9 cellular contexts compared by ENCODE assay signal in genomic region chr14:105059035-105059916, GRCh38. TPM values are rescaled to one million over a fixed set of nuclear protein-coding genes. Genes with fewer than 3 reads are reported as not detected.
A peak's percentile ranks its signal among the peaks of the same experiment; 100 is the strongest.
DNase-seq lines count a peak whose midpoint lies in the region; ATAC-seq and TF ChIP-seq lines count a peak whose summit lies in the region.
"Had no signal": no experiment of that assay in that cellular context is flagged by ENCODE, and none has a peak within 500 bp of the region (broad histone marks: within the 10 kb centered on the region; RNA-seq: fewer than 3 reads in every experiment).

No MANE protein-coding gene starts in this region.

- CTCF ChIA-PET in CD4-positive, alpha-beta memory T cell (lab: Charles Lee; ENCODE audit: partially characterized antibody) = interaction anchor here (0.6 to 12.3 kb wide), 4 partner anchors 8 to 29 kb away, joined by 3 to 163 read pairs (median 26); no protein-coding TSS in a partner anchor

- TF ChIP-seq CTCF in brain (conservative IDR thresholded peaks at IDR 0.05) (no peak), nephron (IDR thresholded peaks at IDR 0.05; ENCODE audit: unreplicated experiment in 3 of 3) (no peak)

- H3K27me3 ChIP-seq in CD4-positive, alpha-beta memory T cell (ENCODE audit: insufficient read depth, low read length) = no peaks in the 10 kb centered on the region
- H3K27me3 ChIP-seq in SJCRH30 = no peaks in the 10 kb centered on the region

- POLR2A ChIA-PET in CD4-positive, alpha-beta memory T cell (lab: Charles Lee; ENCODE audit: partially characterized antibody) = interaction anchor here (0.7 to 12.5 kb wide), 7 partner anchors 7 to 259 kb away, joined by 3 to 230 read pairs (median 9); partner anchors contain the start of genes BRF1, CDCA4, GPR132 and ZBTB42

- intact Hi-C loops in CD4-positive, alpha-beta memory T cell (cut with micrococcal nuclease) = no loop called here

- DNase-seq in CD4-positive, alpha-beta memory T cell = peak; percentile 67 to 91 (median 75)
- DNase-seq in SJCRH30 (peak; percentile 33 to 47), dedifferentiated amniotic fluid mesenchymal stem cell (ENCODE audit: extremely low spot score) (no peak), superior temporal gyrus (ENCODE audit: extremely low spot score) (no peak)
- DNase-seq: NCI-H2107 had no signal

- H3K9me3 Mint-ChIP-seq in CD4-positive, alpha-beta memory T cell = no peaks in the 10 kb centered on the region
- H3K9me3 Mint-ChIP-seq in brain (peaks cover 0 to 2% (median 0%) of the 10 kb centered on the region in 5 experiments), nephron (no peaks in the 10 kb centered on the region)

- H3K4me3 ChIP-seq in CD4-positive, alpha-beta memory T cell (ENCODE audit: low read length in 2 of 2) = no peak overlapping the region
- no peak overlapping the region for H3K4me3 ChIP-seq in SJCRH30

- peaks cover 19 to 43% of the 10 kb centered on the region in 2 donors for H3K36me3 Mint-ChIP-seq in CD4-positive, alpha-beta memory T cell
- H3K36me3 Mint-ChIP-seq in brain = no peaks in the 10 kb centered on the region
- no peaks in the 10 kb centered on the region for H3K36me3 Mint-ChIP-seq in nephron (ENCODE audit: low read depth)

- H3K27ac ChIP-seq in CD4-positive, alpha-beta memory T cell (ENCODE audit: low read depth, low read length) = peak overlapping the region; percentile 93
- no peak overlapping the region for H3K27ac ChIP-seq in SJCRH30

- peaks cover 32 to 63% (median 44%) of the 10 kb centered on the region in 4 donors for H3K4me1 Mint-ChIP-seq in CD4-positive, alpha-beta memory T cell
- H3K4me1 Mint-ChIP-seq in brain (peaks cover 25% of the 10 kb centered on the region), nephron (peaks cover 14% of the 10 kb centered on the region)

- no peaks in the 10 kb centered on the region for H3K27me3 Mint-ChIP-seq in CD4-positive, alpha-beta memory T cell
- H3K27me3 Mint-ChIP-seq in brain (peaks cover 12% of the 10 kb centered on the region), nephron (ENCODE audit: low read depth) (peaks cover 38% of the 10 kb centered on the region)

- no peak for ATAC-seq in HG02840 (IDR thresholded peaks at IDR 0.05; ENCODE audit: low FRiP score, unreplicated experiment)
- ATAC-seq in HG03521 (IDR thresholded peaks at IDR 0.05; ENCODE audit: unreplicated experiment) = no peak

- peak overlapping the region; percentile 91 to 100 (median 97) for H3K27ac Mint-ChIP-seq in CD4-positive, alpha-beta memory T cell
- H3K27ac Mint-ChIP-seq in brain (peak overlapping the region in 3 of 5 experiments; percentile 33 to 54 (median 34)), nephron (peak overlapping the region in 2 of 3 experiments; percentile 16 to 46)

- no peaks in the 10 kb centered on the region for H3K9me3 ChIP-seq in CD4-positive, alpha-beta memory T cell (ENCODE audit: control insufficient read depth in 1 of 2, low read length in 2 of 2)
- no peaks in the 10 kb centered on the region for H3K9me3 ChIP-seq in SJCRH30 (replicated peaks)

- peaks cover 9% of the 10 kb centered on the region for H3K36me3 ChIP-seq in CD4-positive, alpha-beta memory T cell (ENCODE audit: insufficient read depth, low read length)
- H3K36me3 ChIP-seq in SJCRH30 = no peaks in the 10 kb centered on the region

- H3K4me1 ChIP-seq in CD4-positive, alpha-beta memory T cell (ENCODE audit: insufficient read depth, low read length) = peaks cover 59% of the 10 kb centered on the region
- H3K4me1 ChIP-seq in SJCRH30 = peaks cover 37% of the 10 kb centered on the region

- peak overlapping the region; percentile 60 to 97 (median 95) for H3K4me3 Mint-ChIP-seq in CD4-positive, alpha-beta memory T cell
- H3K4me3 Mint-ChIP-seq in brain = no peak overlapping the region
- no peak overlapping the region for H3K4me3 Mint-ChIP-seq in nephron

RNA-seq across cellular contexts. Expression of gene GPR132, which starts 6.0 kb away (rescaled TPM):
- 10 to 100 TPM; 47.3 to 49.2 TPM for total RNA-seq in CD4-positive, alpha-beta memory T cell
- polyA plus RNA-seq in CD4-positive, alpha-beta memory T cell = 10 to 100 TPM in 1 of 2 donors, 1 to 10 TPM in 1; 4.9 to 40.0 TPM
- total RNA-seq in SJCRH30 (2014; rRNA removed; shearing (Covaris generic)) = 0.40 and 0.63 TPM in 2 replicates
- 0.14 TPM for polyA plus RNA-seq in brain (ENCODE audit: insufficient read depth, low read depth, low replicate concordance)

RNA-seq across cellular contexts. Expression of gene CDCA4, which starts 38.4 kb away (rescaled TPM):
- 10 to 100 TPM; 17.1 to 19.0 TPM for total RNA-seq in CD4-positive, alpha-beta memory T cell
- 10 to 100 TPM; 18.7 to 20.9 TPM for polyA plus RNA-seq in CD4-positive, alpha-beta memory T cell
- 92.3 and 98.0 TPM in 2 replicates for total RNA-seq in SJCRH30 (2014; rRNA removed; shearing (Covaris generic))
- 35.8 TPM for polyA plus RNA-seq in brain (ENCODE audit: insufficient read depth, low read depth, low replicate concordance)

Comparison
In these comparisons a context has a peak if more than half of its experiments do, and no peak if none do; other contexts are left out.
1. DNase-seq: peak in CD4-positive, alpha-beta memory T cell (5 of 5) and SJCRH30 (2 of 2); none in dedifferentiated amniotic fluid mesenchymal stem cell (single experiment) and superior temporal gyrus (single experiment).
2. H3K27ac Mint-ChIP-seq: peak in every context shown above with its lines; median percentile 97 in CD4-positive, alpha-beta memory T cell; 34 in brain; 31 in nephron.
3. H3K4me3 Mint-ChIP-seq: peak in CD4-positive, alpha-beta memory T cell (8 of 8); none in brain (0 of 5) and nephron (0 of 3).
4. RNA of gene GPR132, which starts 6.0 kb away (total RNA-seq): 47.3 to 49.2 TPM in CD4-positive, alpha-beta memory T cell; 0.40 to 0.63 TPM in SJCRH30; every median in the first group is over 10 times any median in the second.